22 cellular contexts compared by ENCODE assay signal in genomic region chr14:99182548-99183115, GRCh38.
DNase-seq lines count a peak whose midpoint lies in the region; ATAC-seq lines count a peak whose summit lies in the region.
"Had no signal": no experiment of that assay in that cellular context is flagged by ENCODE, and none has a peak within 500 bp of the region (broad histone marks: within the 10 kb centered on the region; RNA-seq: fewer than 3 reads in every experiment).

No MANE protein-coding gene starts in this region.

- no peaks in the 10 kb centered on the region for H3K27me3 Mint-ChIP-seq in activated naive CD4-positive, alpha-beta T cell treated with anti-CD3 and anti-CD28 coated beads, Interleukin-2, amount 10 ng/mL, durations not matched to agents 7 days and 5 days
- no peaks in the 10 kb centered on the region for H3K27me3 Mint-ChIP-seq in activated CD4-positive, alpha-beta memory T cell treated with anti-CD3 and anti-CD28 coated beads for 36 hours
- no peaks in the 10 kb centered on the region for H3K27me3 Mint-ChIP-seq in activated naive CD8-positive, alpha-beta T cell treated with anti-CD3 and anti-CD28 coated beads, Interleukin-2, amount 50 U/mL, for 24 hours

- H3K9me3 Mint-ChIP-seq in activated naive CD4-positive, alpha-beta T cell treated with anti-CD3 and anti-CD28 coated beads, Interleukin-2, amount 10 ng/mL, durations not matched to agents 7 days and 5 days = no peaks in the 10 kb centered on the region
- H3K9me3 Mint-ChIP-seq in activated CD4-positive, alpha-beta memory T cell treated with anti-CD3 and anti-CD28 coated beads for 36 hours = no peaks in the 10 kb centered on the region
- no peaks in the 10 kb centered on the region for H3K9me3 Mint-ChIP-seq in activated naive CD8-positive, alpha-beta T cell treated with anti-CD3 and anti-CD28 coated beads, Interleukin-2, amount 50 U/mL, for 24 hours
- H3K9me3 Mint-ChIP-seq: neural crest cell had no signal

- peak; percentile 11 for ATAC-seq in activated naive CD8-positive, alpha-beta T cell treated with anti-CD3 and anti-CD28 coated beads, Interleukin-2, amount 50 U/mL, for 24 hours
- ATAC-seq: gastroesophageal sphincter, sciatic nerve had no signal

- intact Hi-C loops in activated CD4-positive, alpha-beta memory T cell treated with anti-CD3 and anti-CD28 coated beads for 36 hours (cut with micrococcal nuclease) = loop anchor here (10.0 kb wide), 1 partner anchor 188 kb away; no protein-coding TSS in a partner anchor

- in situ Hi-C loops in G401 (cut with HindIII; ENCODE audit: low sequenced_read_pairs) = no loop called here

- peaks cover 98% of the 10 kb centered on the region for H3K4me1 Mint-ChIP-seq in activated naive CD4-positive, alpha-beta T cell treated with anti-CD3 and anti-CD28 coated beads, Interleukin-2, amount 10 ng/mL, durations not matched to agents 7 days and 5 days
- peaks cover 94% of the 10 kb centered on the region for H3K4me1 Mint-ChIP-seq in activated CD4-positive, alpha-beta memory T cell treated with anti-CD3 and anti-CD28 coated beads for 36 hours (ENCODE audit: low read depth)
- peaks cover 98% of the 10 kb centered on the region for H3K4me1 Mint-ChIP-seq in activated naive CD8-positive, alpha-beta T cell treated with anti-CD3 and anti-CD28 coated beads, Interleukin-2, amount 50 U/mL, for 24 hours
- H3K4me1 Mint-ChIP-seq: neural crest cell had no signal

- CTCF ChIA-PET in activated naive CD4-positive, alpha-beta T cell treated with anti-CD3 and anti-CD28 coated beads, Interleukin-2, amount 10 ng/mL, durations not matched to agents 7 days and 5 days (lab: Charles Lee) = no interaction called here
- CTCF ChIA-PET in activated CD4-positive, alpha-beta memory T cell treated with anti-CD3 and anti-CD28 coated beads for 36 hours (lab: Charles Lee) = interaction anchor here (0.8 kb wide), 1 partner anchor 48 kb away, joined by 4 read pairs; no protein-coding TSS in a partner anchor

- no peak for DNase-seq in activated naive CD4-positive, alpha-beta T cell treated with anti-CD3 and anti-CD28 coated beads, Interleukin-2, amount 10 ng/mL, durations not matched to agents 7 days and 5 days
- DNase-seq in activated naive CD4-positive, alpha-beta T cell treated with anti-CD3 and anti-CD28 coated beads, Interleukin-2, amount 50 U/mL, for 16 hours = no peak
- DNase-seq in activated CD4-positive, alpha-beta memory T cell treated with anti-CD3 and anti-CD28 coated beads for 36 hours = peak; percentile 27
- DNase-seq in activated naive CD8-positive, alpha-beta T cell treated with anti-CD3 and anti-CD28 coated beads, Interleukin-2, amount 50 U/mL, for 24 hours = no peak
- DNase-seq in stimulated activated CD8-positive, alpha-beta memory T cell treated with anti-CD3 and anti-CD28 coated beads, Interleukin-4, amount 100 ng/mL, for 48 hours = peak; percentile 32
- no peak for DNase-seq in NCI-H187 (lab: John Stamatoyannopoulos, UW)
- DNase-seq in NCI-H345 treated with DMSO at 0.1 percent for 48 hours (lab: John Stamatoyannopoulos, UW; ENCODE audit: unreplicated experiment) = no peak
- no peak for DNase-seq in G401 (ENCODE audit: low spot score)
- DNase-seq: activated CD4-positive, alpha-beta T cell treated with anti-CD3 and anti-CD28 coated beads, Interleukin-2, amount 50 U/mL, for 1 hour; anterior cingulate cortex; DMS153; HCEC 1CT; Karpas-422; MV-4-11; NCI-H1694 treated with DMSO at 0.1 percent for 48 hours; NCI-H69; SJCRH30; trophoblast cell had no signal

- H3K36me3 Mint-ChIP-seq in activated naive CD4-positive, alpha-beta T cell treated with anti-CD3 and anti-CD28 coated beads, Interleukin-2, amount 10 ng/mL, durations not matched to agents 7 days and 5 days = peaks cover 83% of the 10 kb centered on the region
- H3K36me3 Mint-ChIP-seq in activated CD4-positive, alpha-beta memory T cell treated with anti-CD3 and anti-CD28 coated beads for 36 hours = peaks cover 42% of the 10 kb centered on the region
- peaks cover 28% of the 10 kb centered on the region for H3K36me3 Mint-ChIP-seq in activated naive CD8-positive, alpha-beta T cell treated with anti-CD3 and anti-CD28 coated beads, Interleukin-2, amount 50 U/mL, for 24 hours (ENCODE audit: low read depth)
- H3K36me3 Mint-ChIP-seq: CD14-positive monocyte had no signal

- H3K4me3 Mint-ChIP-seq in activated naive CD4-positive, alpha-beta T cell treated with anti-CD3 and anti-CD28 coated beads, Interleukin-2, amount 10 ng/mL, durations not matched to agents 7 days and 5 days = peak overlapping the region; percentile 8
- H3K4me3 Mint-ChIP-seq in activated CD4-positive, alpha-beta memory T cell treated with anti-CD3 and anti-CD28 coated beads for 36 hours = no peak overlapping the region
- H3K4me3 Mint-ChIP-seq in activated naive CD8-positive, alpha-beta T cell treated with anti-CD3 and anti-CD28 coated beads, Interleukin-2, amount 50 U/mL, for 24 hours = peak overlapping the region; percentile 51
- H3K4me3 Mint-ChIP-seq: CD14-positive monocyte, neural crest cell had no signal

- POLR2A ChIA-PET in activated CD4-positive, alpha-beta memory T cell treated with anti-CD3 and anti-CD28 coated beads for 36 hours (lab: Charles Lee) = no interaction called here

- peak overlapping the region; percentile 94 for H3K27ac Mint-ChIP-seq in activated naive CD4-positive, alpha-beta T cell treated with anti-CD3 and anti-CD28 coated beads, Interleukin-2, amount 10 ng/mL, durations not matched to agents 7 days and 5 days
- peak overlapping the region; percentile 88 for H3K27ac Mint-ChIP-seq in activated CD4-positive, alpha-beta memory T cell treated with anti-CD3 and anti-CD28 coated beads for 36 hours
- H3K27ac Mint-ChIP-seq in activated naive CD8-positive, alpha-beta T cell treated with anti-CD3 and anti-CD28 coated beads, Interleukin-2, amount 50 U/mL, for 24 hours = peak overlapping the region; percentile 98
- H3K27ac Mint-ChIP-seq: CD14-positive monocyte had no signal

Comparison
In these comparisons a context has a peak if more than half of its experiments do, and no peak if none do; other contexts are left out.
1. DNase-seq: peak in activated CD4-positive, alpha-beta memory T cell treated with anti-CD3 and anti-CD28 coated beads for 36 hours (single experiment) and stimulated activated CD8-positive, alpha-beta memory T cell treated with anti-CD3 and anti-CD28 coated beads, Interleukin-4, amount 100 ng/mL, for 48 hours (single experiment); none in activated naive CD4-positive, alpha-beta T cell treated with anti-CD3 and anti-CD28 coated beads, Interleukin-2, amount 10 ng/mL, durations not matched to agents 7 days and 5 days (single experiment), activated naive CD4-positive, alpha-beta T cell treated with anti-CD3 and anti-CD28 coated beads, Interleukin-2, amount 50 U/mL, for 16 hours (single experiment), activated naive CD8-positive, alpha-beta T cell treated with anti-CD3 and anti-CD28 coated beads, Interleukin-2, amount 50 U/mL, for 24 hours (single experiment), NCI-H187 (0 of 2), NCI-H345 treated with DMSO at 0.1 percent for 48 hours (single experiment) and G401 (single experiment).
2. Peak in every context shown above with its lines, with median percentiles within 50 percentile points of each other: H3K27ac Mint-ChIP-seq.